Comparison of ENCODE assay signal across 8 cellular contexts in genomic region chr14:35044939-35045797, GRCh38. TPM values are rescaled to one million over a fixed set of nuclear protein-coding genes. Genes with fewer than 3 reads are reported as not detected.
A peak's percentile ranks its signal among the peaks of the same experiment; 100 is the strongest.
DNase-seq lines count a peak whose midpoint lies in the region; ATAC-seq and TF ChIP-seq lines count a peak whose summit lies in the region.

No MANE protein-coding gene starts in this region.

- peak overlapping the region; percentile 88 for H3K9ac ChIP-seq in endocrine pancreas (ENCODE audit: control insufficient read depth, insufficient read depth, low read length)

- no peak for TF ChIP-seq CTCF in OCI-LY7 (conservative IDR thresholded peaks at IDR 0.05; ENCODE audit: low read length)

- H3K27ac ChIP-seq in OCI-LY7 (ENCODE audit: low read depth, low read length, poor library complexity, severe bottlenecking), result peak overlapping the region; percentile 48

- peak overlapping the region; percentile 86 for H2AFZ ChIP-seq in OCI-LY7 (ENCODE audit: low read length)

- H3K4me1 ChIP-seq in OCI-LY7 (ENCODE audit: insufficient read depth, low read length, poor library complexity, severe bottlenecking) (peaks cover 18% of the 10 kb centered on the region), endocrine pancreas (ENCODE audit: control insufficient read depth, insufficient read depth, low read length) (no peaks in the 10 kb centered on the region)

- H3K27me3 ChIP-seq in endocrine pancreas (ENCODE audit: control insufficient read depth, insufficient read depth, low read length), result no peaks in the 10 kb centered on the region

- H3K9me3 ChIP-seq in OCI-LY7 (ENCODE audit: low read length), result no peaks in the 10 kb centered on the region
- H3K9me3 ChIP-seq in endocrine pancreas (ENCODE audit: control insufficient read depth, low read length), result no peaks in the 10 kb centered on the region

- no peaks in the 10 kb centered on the region for H3K9me3 Mint-ChIP-seq in natural killer cell treated with Interleukin-12 subunit alpha and Interleukin-12 subunit beta and Interleukin-15 and Interleukin-18, amount 100 ng/mL, for 72 hours

- peak overlapping the region; percentile 98 for H3K4me2 ChIP-seq in OCI-LY7 (ENCODE audit: low read length)

- CTCF ChIA-PET in OCI-LY7 (lab: Charles Lee; ENCODE audit: unreplicated experiment), result interaction anchor here (0.9 to 1.2 kb wide), 2 partner anchors 64 to 260 kb away, joined by 3 read pairs; no protein-coding TSS in a partner anchor

- H3K4me3 Mint-ChIP-seq in natural killer cell treated with Interleukin-12 subunit alpha and Interleukin-12 subunit beta and Interleukin-15 and Interleukin-18, amount 100 ng/mL, for 72 hours, result peak overlapping the region; percentile 100

- H3K27me3 Mint-ChIP-seq in natural killer cell treated with Interleukin-12 subunit alpha and Interleukin-12 subunit beta and Interleukin-15 and Interleukin-18, amount 100 ng/mL, for 72 hours, result no peaks in the 10 kb centered on the region

- H3K36me3 ChIP-seq in OCI-LY7 (ENCODE audit: insufficient read depth, low read length), result no peaks in the 10 kb centered on the region
- no peaks in the 10 kb centered on the region for H3K36me3 ChIP-seq in endocrine pancreas (ENCODE audit: control insufficient read depth, insufficient read depth, low read length)

- TSS peak; percentile 94 for BruUV-seq in OCI-LY7 (replicated peaks; lab: Mats Ljungman, UMichigan)

- H3K9me2 ChIP-seq in OCI-LY7 (ENCODE audit: insufficient read depth, low read length), result no peaks in the 10 kb centered on the region

- H3K4me1 Mint-ChIP-seq in natural killer cell treated with Interleukin-12 subunit alpha and Interleukin-12 subunit beta and Interleukin-15 and Interleukin-18, amount 100 ng/mL, for 72 hours (ENCODE audit: low read depth in 2 of 2), result peaks cover 22 to 29% of the 10 kb centered on the region in 2 donors

- peak overlapping the region; percentile 97 for H3K4me3 ChIP-seq in GM08714 (ENCODE audit: low read length)
- peak overlapping the region; percentile 89 for H3K4me3 ChIP-seq in OCI-LY7 (ENCODE audit: low read depth, low read length, poor library complexity, severe bottlenecking)
- H3K4me3 ChIP-seq in endocrine pancreas (ENCODE audit: control insufficient read depth, insufficient read depth, low read length), result peak overlapping the region; percentile 95

- H4K20me1 ChIP-seq in OCI-LY7 (ENCODE audit: insufficient read depth, low read length), result no peaks in the 10 kb centered on the region

- peak in 1 of 2 donors; percentile 0 for ATAC-seq in natural killer cell treated with Interleukin-12 subunit alpha and Interleukin-12 subunit beta and Interleukin-15 and Interleukin-18, amount 100 ng/mL, for 72 hours
- ATAC-seq in GM18909 (IDR thresholded peaks at IDR 0.05; ENCODE audit: poor library complexity, unreplicated experiment), result no peak

- no peaks in the 10 kb centered on the region for H3K36me3 Mint-ChIP-seq in natural killer cell treated with Interleukin-12 subunit alpha and Interleukin-12 subunit beta and Interleukin-15 and Interleukin-18, amount 100 ng/mL, for 72 hours

- no peak for DNase-seq in OCI-LY7 (ENCODE audit: low spot score)
- no peak for DNase-seq in natural killer cell treated with Interleukin-12 subunit alpha and Interleukin-12 subunit beta and Interleukin-15 and Interleukin-18, amount 100 ng/mL, for 72 hours (ENCODE audit: low spot score)
- DNase-seq in NCI-H2171 (lab: John Stamatoyannopoulos, UW), result no peak
- DNase-seq in NCI-H1092 (lab: John Stamatoyannopoulos, UW), result no peak
- DNase-seq in cerebellar cortex (ENCODE audit: low spot score), result no peak

- H3K27ac Mint-ChIP-seq in natural killer cell treated with Interleukin-12 subunit alpha and Interleukin-12 subunit beta and Interleukin-15 and Interleukin-18, amount 100 ng/mL, for 72 hours, result peak overlapping the region; percentile 97 to 99

- intact Hi-C loops in OCI-LY7 (cut with micrococcal nuclease; ENCODE audit: unreplicated experiment), result loop anchor here (5.0 kb wide), 2 partner anchors 357 to 762 kb away; partner anchors contain the start of genes NFKBIA and RALGAPA1

- POLR2A ChIA-PET in OCI-LY7 (lab: Charles Lee), result interaction anchor here (0.5 to 3.0 kb wide), 13 partner anchors 14 to 445 kb away, joined by 3 to 19 read pairs (median 4); partner anchors contain the start of genes PPP2R3C, PRORP and PSMA6

- H3K79me2 ChIP-seq in OCI-LY7 (ENCODE audit: insufficient read depth, low read depth, low read length), result peaks cover 7% of the 10 kb centered on the region; the same call in 1 of the 2 replicates

RNA-seq across cellular contexts. Expression of gene FAM177A1, which starts 0.9 kb away (rescaled TPM):
- total RNA-seq in OCI-LY7 (2014; rRNA removed; shearing (Covaris generic)), result 17.3 and 19.0 TPM in 2 replicates
- total RNA-seq in OCI-LY7 (2022), result 31.8 and 32.5 TPM in 2 replicates
- 10 to 100 TPM; 50.0 to 52.0 TPM for total RNA-seq in natural killer cell treated with Interleukin-12 subunit alpha and Interleukin-12 subunit beta and Interleukin-15 and Interleukin-18, amount 100 ng/mL, for 72 hours
